In genomic region chr2:85418132-85419008, GRCh38 we compare ENCODE assay signal across 1 cellular context.
TF ChIP-seq lines count a peak whose summit lies in the region.

SH2D6 (plus strand) TSS chr2:85418714; CDS start chr2:85429466, 10,752 bp downstream.

TF ChIP-seq in WTC11, 78 proteins besides CTCF, POLR2A, EP300 and RAD21 (continued from another document and continues in another):
- TF ChIP-seq ZSCAN18 (CRISPR knock-in tag; IDR thresholded peaks at IDR 0.05): no peak
- TF ChIP-seq TEAD4 (CRISPR knock-in tag; IDR thresholded peaks at IDR 0.05): no peak
- no peak for TF ChIP-seq E2F4 (CRISPR knock-in tag; IDR thresholded peaks at IDR 0.05; ENCODE audit: borderline replicate concordance, low read depth)
- no peak for TF ChIP-seq HMGA2 (CRISPR knock-in tag; IDR thresholded peaks at IDR 0.05)
- no peak for TF ChIP-seq ATF1 (CRISPR knock-in tag; IDR thresholded peaks at IDR 0.05)
- TF ChIP-seq CDX4 (CRISPR knock-in tag; IDR thresholded peaks at IDR 0.05; ENCODE audit: borderline replicate concordance): no peak
- peak; percentile 89 for TF ChIP-seq ZBTB43 (CRISPR knock-in tag; IDR thresholded peaks at IDR 0.05)
- TF ChIP-seq GTF2I (CRISPR knock-in tag; conservative IDR thresholded peaks at IDR 0.05): no peak
- TF ChIP-seq TEAD1 (CRISPR knock-in tag; IDR thresholded peaks at IDR 0.05): no peak
- TF ChIP-seq MYBL2 (CRISPR knock-in tag; IDR thresholded peaks at IDR 0.05): no peak
- no peak for TF ChIP-seq ZNF138 (CRISPR knock-in tag; conservative IDR thresholded peaks at IDR 0.05)
- 0 out of 2 replicates have a peak, but pooled peaks have one; percentile 48 for TF ChIP-seq ZNF281 (CRISPR knock-in tag; IDR thresholded peaks at IDR 0.05)
- no peak for TF ChIP-seq ZNF416 (CRISPR knock-in tag; IDR thresholded peaks at IDR 0.05)
- TF ChIP-seq GABPB1 (CRISPR knock-in tag; IDR thresholded peaks at IDR 0.05): peak; percentile 98
- TF ChIP-seq ZNF263 (CRISPR knock-in tag; IDR thresholded peaks at IDR 0.05; ENCODE audit: low read depth): no peak
- no peak for TF ChIP-seq ZNF671 (CRISPR knock-in tag; IDR thresholded peaks at IDR 0.05)
- no peak for TF ChIP-seq NFYB (CRISPR knock-in tag; conservative IDR thresholded peaks at IDR 0.05; ENCODE audit: low read depth)
- TF ChIP-seq ZMAT4 (CRISPR knock-in tag; IDR thresholded peaks at IDR 0.05): no peak
- TF ChIP-seq ZNF532 (CRISPR knock-in tag; IDR thresholded peaks at IDR 0.05; ENCODE audit: borderline replicate concordance): no peak
- TF ChIP-seq ETV6 (CRISPR knock-in tag; IDR thresholded peaks at IDR 0.05): no peak
- TF ChIP-seq ATF3 (CRISPR knock-in tag; conservative IDR thresholded peaks at IDR 0.05): no peak
- TF ChIP-seq ZNF317 (CRISPR knock-in tag; IDR thresholded peaks at IDR 0.05; ENCODE audit: borderline replicate concordance, low read depth): no peak
- no peak for TF ChIP-seq KAT7 (CRISPR knock-in tag; IDR thresholded peaks at IDR 0.05; ENCODE audit: borderline replicate concordance)
- no peak for TF ChIP-seq USF1 (CRISPR knock-in tag; IDR thresholded peaks at IDR 0.05)
- no peak for TF ChIP-seq IRF1 (CRISPR knock-in tag; IDR thresholded peaks at IDR 0.05)
- TF ChIP-seq NR1H2 (CRISPR knock-in tag; IDR thresholded peaks at IDR 0.05): no peak
- no peak for TF ChIP-seq AR (CRISPR knock-in tag; IDR thresholded peaks at IDR 0.05)
- TF ChIP-seq NFATC4 (CRISPR knock-in tag; IDR thresholded peaks at IDR 0.05): no peak
- TF ChIP-seq MAX (CRISPR knock-in tag; IDR thresholded peaks at IDR 0.05): peak; percentile 29; the same call in 1 of the 2 replicates
- TF ChIP-seq FOXP4 (CRISPR knock-in tag; IDR thresholded peaks at IDR 0.05): 0 out of 2 replicates have a peak, but pooled peaks have one; percentile 9
- no peak; the same call in 1 of the 2 replicates for TF ChIP-seq USF2 (CRISPR knock-in tag; IDR thresholded peaks at IDR 0.05)
